Comparison of ENCODE assay signal across 8 cellular contexts in genomic region chr11:62621027-62621566, GRCh38. TPM values are rescaled to one million over a fixed set of nuclear protein-coding genes. Genes with fewer than 3 reads are reported as not detected.
A peak's percentile ranks its signal among the peaks of the same experiment; 100 is the strongest.
DNase-seq lines count a peak whose midpoint lies in the region; ATAC-seq and TF ChIP-seq lines count a peak whose summit lies in the region.

No MANE protein-coding gene starts in this region.

- intact Hi-C loops in activated CD4-positive, alpha-beta T cell treated with anti-CD3 and anti-CD28 coated beads, Interleukin-2, amount 10 ng/mL, durations not matched to agents 24 days and 14 days (cut with micrococcal nuclease): no loop called here
- intact Hi-C loops in adrenal gland (cut with DNase I): no loop called here

- peaks cover 0 to 18% of the 10 kb centered on the region in 2 donors for H3K4me1 ChIP-seq in adrenal gland (replicated peaks in 1 of 2)

- peak overlapping the region; percentile 40 to 87 (median 50) for H3K4me3 ChIP-seq in adrenal gland

- H3K9me3 Mint-ChIP-seq in activated CD4-positive, alpha-beta T cell treated with anti-CD3 and anti-CD28 coated beads, Interleukin-2, amount 10 ng/mL, durations not matched to agents 24 days and 14 days: no peaks in the 10 kb centered on the region

- H3K27ac Mint-ChIP-seq in activated CD4-positive, alpha-beta T cell treated with anti-CD3 and anti-CD28 coated beads, Interleukin-2, amount 10 ng/mL, durations not matched to agents 24 days and 14 days: peak overlapping the region; percentile 99

- H3K36me3 Mint-ChIP-seq in activated CD4-positive, alpha-beta T cell treated with anti-CD3 and anti-CD28 coated beads, Interleukin-2, amount 10 ng/mL, durations not matched to agents 24 days and 14 days (ENCODE audit: low read depth): peaks cover 48% of the 10 kb centered on the region

- peaks cover 0 to 27% of the 10 kb centered on the region in 2 donors for H3K36me3 ChIP-seq in adrenal gland (replicated peaks in 1 of 2)

- no peaks in the 10 kb centered on the region for H3K9me3 ChIP-seq in adrenal gland (replicated peaks in 1 of 3)

- TF ChIP-seq CTCF in adrenal gland (IDR thresholded peaks at IDR 0.05): no peak

- peaks cover 25% of the 10 kb centered on the region for H3K4me1 Mint-ChIP-seq in activated CD4-positive, alpha-beta T cell treated with anti-CD3 and anti-CD28 coated beads, Interleukin-2, amount 10 ng/mL, durations not matched to agents 24 days and 14 days

- DNase-seq in activated CD4-positive, alpha-beta T cell treated with anti-CD3 and anti-CD28 coated beads, Interleukin-2, amount 10 ng/mL, durations not matched to agents 24 days and 14 days: no peak
- no peak for DNase-seq in activated CD4-positive, alpha-beta T cell treated with anti-CD3 and anti-CD28 coated beads, Interleukin-2, amount 50 U/mL, for 4 hours
- DNase-seq in adrenal gland (no peak), AG08395 (ENCODE audit: low spot score) (no peak), COLO829 (ENCODE audit: low spot score) (no peak)

- 32 to 35% (median 34%) methylated on average over 8 of the region's 8 CpGs for whole genome bisulfite sequencing in adrenal gland, 4 donors

- H3K27me3 ChIP-seq in adrenal gland: no peaks in the 10 kb centered on the region
- H3K27me3 ChIP-seq in layer of hippocampus (ENCODE audit: control insufficient read depth, insufficient read depth, low read length): no peaks in the 10 kb centered on the region

- H3K27me3 Mint-ChIP-seq in activated CD4-positive, alpha-beta T cell treated with anti-CD3 and anti-CD28 coated beads, Interleukin-2, amount 10 ng/mL, durations not matched to agents 24 days and 14 days: peaks cover 1% of the 10 kb centered on the region

- peak overlapping the region; percentile 97 for H3K4me3 Mint-ChIP-seq in activated CD4-positive, alpha-beta T cell treated with anti-CD3 and anti-CD28 coated beads, Interleukin-2, amount 10 ng/mL, durations not matched to agents 24 days and 14 days

- no peak for ATAC-seq in GM18868 (IDR thresholded peaks at IDR 0.05; ENCODE audit: unreplicated experiment)

- TF ChIP-seq POLR2A in adrenal gland (IDR thresholded peaks at IDR 0.05): no peak

- H3K27ac ChIP-seq in adrenal gland (peak overlapping the region; percentile 40 to 96 (median 85)), layer of hippocampus (ENCODE audit: low read depth, low read length) (peak overlapping the region; percentile 91), temporal lobe (ENCODE audit: low read depth, low read length) (peak overlapping the region; percentile 83)

RNA-seq across cellular contexts. Expression of gene B3GAT3, which starts 0.7 kb away (rescaled TPM):
- 80.3 and 91.4 TPM in 2 replicates for total RNA-seq in activated CD4-positive, alpha-beta T cell treated with anti-CD3 and anti-CD28 coated beads, Interleukin-2, amount 10 ng/mL, durations not matched to agents 24 days and 14 days
- total RNA-seq in adrenal gland (10 to 100 TPM; 25.3 to 56.6 (median 33.9) TPM), temporal lobe (15.7 TPM)
- polyA plus RNA-seq in adrenal gland: 10 to 100 TPM in 2 of 3 donors, 1 to 10 TPM in 1; 5.9 to 83.3 (median 60.6) TPM

RNA-seq across cellular contexts. Expression of gene ROM1, which starts 8.0 kb away (rescaled TPM):
- total RNA-seq in activated CD4-positive, alpha-beta T cell treated with anti-CD3 and anti-CD28 coated beads, Interleukin-2, amount 10 ng/mL, durations not matched to agents 24 days and 14 days: 2.3 and 3.1 TPM in 2 replicates
- total RNA-seq in adrenal gland (10 to 100 TPM in 3 of 8 donors, 1 to 10 TPM in 5; 1.6 to 22.3 (median 4.8) TPM), temporal lobe (1.7 TPM)
- polyA plus RNA-seq in adrenal gland: 10 to 100 TPM in 2 of 3 donors, 1 to 10 TPM in 1; 5.1 to 11.3 (median 11.1) TPM

RNA-seq across cellular contexts. Expression of gene EML3, which starts 8.5 kb away (rescaled TPM):
- total RNA-seq in activated CD4-positive, alpha-beta T cell treated with anti-CD3 and anti-CD28 coated beads, Interleukin-2, amount 10 ng/mL, durations not matched to agents 24 days and 14 days: 161 and 166 TPM in 2 replicates
- total RNA-seq in adrenal gland (10 to 100 TPM; 14.2 to 97.9 (median 36.3) TPM), temporal lobe (4.2 TPM)
- polyA plus RNA-seq in adrenal gland: 100 to 1,000 TPM in 2 of 3 donors, 1 to 10 TPM in 1; 9.7 to 198 (median 139) TPM

RNA-seq across cellular contexts. Expression of gene MTA2, which starts 19.4 kb away (rescaled TPM):
- total RNA-seq in activated CD4-positive, alpha-beta T cell treated with anti-CD3 and anti-CD28 coated beads, Interleukin-2, amount 10 ng/mL, durations not matched to agents 24 days and 14 days: 219 and 220 TPM in 2 replicates
- 10 to 100 TPM; 66.9 to 97.3 (median 74.3) TPM for total RNA-seq in adrenal gland
- 10 to 100 TPM; 66.5 to 82.4 (median 73.5) TPM for polyA plus RNA-seq in adrenal gland
- 83.6 TPM for total RNA-seq in temporal lobe

RNA-seq across cellular contexts. Expression of gene GANAB, which starts 25.3 kb away (rescaled TPM):
- 251 and 257 TPM in 2 replicates for total RNA-seq in activated CD4-positive, alpha-beta T cell treated with anti-CD3 and anti-CD28 coated beads, Interleukin-2, amount 10 ng/mL, durations not matched to agents 24 days and 14 days
- total RNA-seq in adrenal gland (100 to 1,000 TPM; 105 to 304 (median 214) TPM), temporal lobe (69.3 TPM)
- polyA plus RNA-seq in adrenal gland: 100 to 1,000 TPM in 1 of 3 donors, 10 to 100 TPM in 2; 90.9 to 177 (median 94.0) TPM
